Comparison of ENCODE assay signal across 24 cellular contexts in genomic region chr2:41856946-41857345, GRCh38.
DNase-seq lines count a peak whose midpoint lies in the region; ATAC-seq, FAIRE-seq and TF ChIP-seq lines count a peak whose summit lies in the region.
"Had no signal": no experiment of that assay in that cellular context is flagged by ENCODE, and none has a peak within 500 bp of the region (broad histone marks: within the 10 kb centered on the region; RNA-seq: fewer than 3 reads in every experiment).

No MANE protein-coding gene starts in this region.

- ATAC-seq in A549 (no peak), IMR-90 (ENCODE audit: low read depth) (no peak), right lobe of liver (peak; percentile 76 to 96 (median 90))
- no peak for ATAC-seq in naive thymus-derived CD8-positive, alpha-beta T cell
- ATAC-seq: CD8-positive, alpha-beta T cell; GM12878 had no signal

- no peak overlapping the region for H2BK5ac ChIP-seq in IMR-90 (ENCODE audit: low read depth, low read length, poor library complexity, severe bottlenecking)

- 85% methylated on average over 1 of the region's 1 CpG for WGBS in A549 (ENCODE audit: missing lambda C conversion rate)
- no CpG with 5 or more reads among the region's 1 CpG for WGBS in IMR-90 (ENCODE audit: extremely low coverage in 2 of 2, insufficient read length in 1 of 2), 2 experiments
- WGBS in right lobe of liver (ENCODE audit: insufficient coverage, low coverage, low lambda C conversion rate, missing lambda C conversion rate): 17% methylated on average over 1 of the region's 1 CpG

- no peaks in the 10 kb centered on the region; the same call in 1 of the 2 replicates for H3K9me1 ChIP-seq in IMR-90 (ENCODE audit: insufficient read depth, low read length)

- no peaks in the 10 kb centered on the region for H3K79me1 ChIP-seq in IMR-90 (ENCODE audit: low read depth in 1 of 2, low read length in 2 of 2)

- no peak for TF ChIP-seq POLR2A in A549 (IDR thresholded peaks at IDR 0.05; ENCODE audit: low read length)
- TF ChIP-seq POLR2A in IMR-90 (IDR thresholded peaks at IDR 0.05; ENCODE audit: low read depth, low read length): no peak
- TF ChIP-seq POLR2A in right lobe of liver (IDR thresholded peaks at IDR 0.05): no peak

- intact Hi-C loops in IMR-90 (cut with micrococcal nuclease): loop anchor here (10.0 kb wide), 2 partner anchors 508 to 638 kb away; partner anchors contain the start of genes COX7A2L and KCNG3
- intact Hi-C loops in right lobe of liver (cut with DNase I): no loop called here
- intact Hi-C loops in activated CD4-positive, alpha-beta memory T cell treated with anti-CD3 and anti-CD28 coated beads for 36 hours (cut with micrococcal nuclease): loop anchor here (10.0 kb wide), 1 partner anchor 378 kb away; no protein-coding TSS in a partner anchor

- no peak overlapping the region for H3K23ac ChIP-seq in IMR-90 (ENCODE audit: low read depth, low read length)

- no peak overlapping the region; the same call in 1 of the 2 replicates for H2AK5ac ChIP-seq in IMR-90 (ENCODE audit: low read depth, low read length)

- FAIRE-seq in A549 (lab: Jason Lieb, UNC): peak; percentile 23
- FAIRE-seq in RCC 7860 (lab: Jason Lieb, UNC): peak; percentile 95
- FAIRE-seq: D721Med, GM12878, GM19239, H1 had no signal

- no peak overlapping the region for H3K4ac ChIP-seq in IMR-90 (ENCODE audit: low read depth, low read length)

- H3K4me3 ChIP-seq in A549: no peak overlapping the region
- H3K4me3 ChIP-seq in IMR-90 (ENCODE audit: insufficient read depth, low read depth, low read length): no peak overlapping the region
- H3K4me3 ChIP-seq in right lobe of liver: no peak overlapping the region
- H3K4me3 ChIP-seq: BLaER1, GM12878, GM23248 had no signal

- H2AK9ac ChIP-seq in IMR-90 (replicated peaks; ENCODE audit: low read depth, low read length, poor library complexity): no peak overlapping the region

- no peaks in the 10 kb centered on the region for H4K20me1 ChIP-seq in IMR-90 (ENCODE audit: insufficient read depth, low read length)
- H4K20me1 ChIP-seq: BLaER1 had no signal

- H4K91ac ChIP-seq in IMR-90 (ENCODE audit: insufficient read depth, low read depth, low read length): no peak overlapping the region

- H2BK20ac ChIP-seq in IMR-90 (ENCODE audit: low read depth, low read length): 0 out of 2 replicates have a peak overlapping the region, but pooled peaks have one; percentile 11

- H2AFZ ChIP-seq in IMR-90 (replicated peaks; ENCODE audit: low read length, poor library complexity): no peak overlapping the region
- H2AFZ ChIP-seq: GM23248 had no signal

- no peak overlapping the region for H3K4me3 Mint-ChIP-seq in naive thymus-derived CD8-positive, alpha-beta T cell
- no peak overlapping the region for H3K4me3 Mint-ChIP-seq in activated CD4-positive, alpha-beta memory T cell treated with anti-CD3 and anti-CD28 coated beads for 36 hours
- H3K4me3 Mint-ChIP-seq: B cell; CD4-positive, CD25-positive, alpha-beta regulatory T cell; CD8-positive, alpha-beta T cell had no signal

- no peaks in the 10 kb centered on the region for H3K36me3 Mint-ChIP-seq in naive thymus-derived CD8-positive, alpha-beta T cell
- H3K36me3 Mint-ChIP-seq in activated CD4-positive, alpha-beta memory T cell treated with anti-CD3 and anti-CD28 coated beads for 36 hours: no peaks in the 10 kb centered on the region
- H3K36me3 Mint-ChIP-seq: CD4-positive, CD25-positive, alpha-beta regulatory T cell; CD8-positive, alpha-beta T cell had no signal

- no peaks in the 10 kb centered on the region; the same call in 1 of the 2 replicates for H3K27me3 ChIP-seq in IMR-90 (ENCODE audit: control insufficient read depth, insufficient read depth, low read length)
- H3K27me3 ChIP-seq in right lobe of liver: no peaks in the 10 kb centered on the region
- H3K27me3 ChIP-seq: BLaER1 had no signal

- no peak overlapping the region for H2BK15ac ChIP-seq in IMR-90 (ENCODE audit: low read depth, low read length)

- BruUV-seq in IMR-90 (replicated peaks; lab: Mats Ljungman, UMichigan): no TSS peak

- H3K4me1 ChIP-seq in A549: peaks cover 38% of the 10 kb centered on the region
- peaks cover 6% of the 10 kb centered on the region; the same call in 1 of the 2 replicates for H3K4me1 ChIP-seq in IMR-90 (ENCODE audit: control insufficient read depth, insufficient read depth, low read length)
- H3K4me1 ChIP-seq in right lobe of liver: peaks cover 0 to 9% (median 4%) of the 10 kb centered on the region in 4 donors
- H3K4me1 ChIP-seq: BLaER1 had no signal

- TF ChIP-seq RAD21 in A549 (conservative IDR thresholded peaks at IDR 0.05 in 1 of 2, IDR thresholded peaks at IDR 0.05 in 1 of 2): no peak
- no peak for TF ChIP-seq RAD21 in IMR-90 (IDR thresholded peaks at IDR 0.05; ENCODE audit: low read length)

- no peak overlapping the region for H2BK120ac ChIP-seq in IMR-90 (ENCODE audit: low read depth, low read length)

- no peak overlapping the region for H3K14ac ChIP-seq in IMR-90 (replicated peaks; ENCODE audit: low read depth, low read length)

- dilution Hi-C loops in IMR-90 (cut with HindIII; ENCODE audit: low sequenced_read_pairs, unreplicated experiment): no loop called here

- no peak overlapping the region for H3K56ac ChIP-seq in IMR-90 (ENCODE audit: extremely low read depth, insufficient read depth, low read length)

- no peaks in the 10 kb centered on the region for H3K36me3 ChIP-seq in IMR-90 (ENCODE audit: control insufficient read depth, insufficient read depth, low read length)
- no peaks in the 10 kb centered on the region for H3K36me3 ChIP-seq in right lobe of liver
- H3K36me3 ChIP-seq: BLaER1 had no signal

- peaks cover 5 to 22% (median 16%) of the 10 kb centered on the region in 5 donors for H3K27me3 Mint-ChIP-seq in naive thymus-derived CD8-positive, alpha-beta T cell
- H3K27me3 Mint-ChIP-seq in activated CD4-positive, alpha-beta memory T cell treated with anti-CD3 and anti-CD28 coated beads for 36 hours: peaks cover 8% of the 10 kb centered on the region

- no peaks in the 10 kb centered on the region for H3K9me3 Mint-ChIP-seq in naive thymus-derived CD8-positive, alpha-beta T cell
- no peaks in the 10 kb centered on the region for H3K9me3 Mint-ChIP-seq in activated CD4-positive, alpha-beta memory T cell treated with anti-CD3 and anti-CD28 coated beads for 36 hours
- H3K9me3 Mint-ChIP-seq: CD8-positive, alpha-beta T cell had no signal

- H3K18ac ChIP-seq in IMR-90 (ENCODE audit: low read depth, low read length): no peak overlapping the region

- H3K9me3 ChIP-seq in A549 (no peaks in the 10 kb centered on the region), IMR-90 (ENCODE audit: control insufficient read depth, insufficient read depth, low read length) (no peaks in the 10 kb centered on the region), right lobe of liver (no peaks in the 10 kb centered on the region)
- H3K9me3 ChIP-seq: BLaER1 had no signal

- CTCF ChIA-PET in A549 (lab: Yijun Ruan, JAX): interaction anchor here (0.8 to 19.2 kb wide), 6 partner anchors 10 to 240 kb away, joined by 3 to 715 read pairs (median 4); no protein-coding TSS in a partner anchor
- CTCF ChIA-PET in IMR-90 (lab: Yijun Ruan, JAX): interaction anchor here (0.6 to 1.6 kb wide), 4 partner anchors 13 to 471 kb away, joined by 3 to 4 read pairs (median 4); no protein-coding TSS in a partner anchor
- CTCF ChIA-PET in activated CD4-positive, alpha-beta memory T cell treated with anti-CD3 and anti-CD28 coated beads for 36 hours (lab: Charles Lee): interaction anchor here (0.9 to 2.2 kb wide), 3 partner anchors 13 to 16 kb away, joined by 3 to 8 read pairs (median 6); no protein-coding TSS in a partner anchor

- no peak overlapping the region for H3K9ac ChIP-seq in IMR-90 (ENCODE audit: low read depth, low read length)
- H3K9ac ChIP-seq: BLaER1, GM23248 had no signal

- H3K27ac Mint-ChIP-seq in naive thymus-derived CD8-positive, alpha-beta T cell: no peak overlapping the region
- H3K27ac Mint-ChIP-seq in activated CD4-positive, alpha-beta memory T cell treated with anti-CD3 and anti-CD28 coated beads for 36 hours: no peak overlapping the region
- H3K27ac Mint-ChIP-seq: B cell; CD4-positive, CD25-positive, alpha-beta regulatory T cell; CD8-positive, alpha-beta T cell had no signal

- POLR2A ChIA-PET in A549 (lab: Yijun Ruan, JAX) (no interaction called here), IMR-90 (lab: Charles Lee; ENCODE audit: unreplicated experiment) (no interaction called here)
- POLR2A ChIA-PET in naive thymus-derived CD8-positive, alpha-beta T cell (lab: Charles Lee): no interaction called here
- POLR2A ChIA-PET in activated CD4-positive, alpha-beta memory T cell treated with anti-CD3 and anti-CD28 coated beads for 36 hours (lab: Charles Lee): no interaction called here

- no peak for DNase-seq in A549 (ENCODE audit: low read depth in 1 of 2, low spot score in 1 of 2)
- no peak for DNase-seq in IMR-90
- DNase-seq in RCC 7860 (ENCODE audit: low spot score): peak; percentile 54
- no peak for DNase-seq in right lobe of liver
- no peak for DNase-seq in T-helper 1 cell
- no peak for DNase-seq in naive thymus-derived CD8-positive, alpha-beta T cell
- DNase-seq in activated CD4-positive, alpha-beta memory T cell treated with anti-CD3 and anti-CD28 coated beads for 36 hours: no peak
- DNase-seq: 8988T; Caco-2; CD4-positive, CD25-positive, alpha-beta regulatory T cell; CD8-positive, alpha-beta T cell; DMS 273 treated with DMSO at 0.1 percent for 48 hours; DMS79; EL; GDM1; GM23248; H7 had no signal

- H3K27ac ChIP-seq in A549 (peak overlapping the region in 1 of 2 experiments; percentile 21; a peak in 2 of 6 replicates), IMR-90 (ENCODE audit: insufficient read depth, low read length) (no peak overlapping the region), right lobe of liver (peak overlapping the region in 1 of 3 donors; percentile 70)
- H3K27ac ChIP-seq: BLaER1, C4-2B, GM23248 had no signal

- in situ Hi-C loops in IMR-90 (cut with MboI; ENCODE audit: low sequenced_read_pairs): loop anchor here (10.0 to 25.0 kb wide), 2 partner anchors 468 to 805 kb away; no protein-coding TSS in a partner anchor

- H3K4me1 Mint-ChIP-seq in naive thymus-derived CD8-positive, alpha-beta T cell: no peaks in the 10 kb centered on the region
- peaks cover 12% of the 10 kb centered on the region for H3K4me1 Mint-ChIP-seq in activated CD4-positive, alpha-beta memory T cell treated with anti-CD3 and anti-CD28 coated beads for 36 hours (ENCODE audit: low read depth)

- H3K4me2 ChIP-seq in A549 (no peak overlapping the region), IMR-90 (ENCODE audit: low read depth, low read length) (no peak overlapping the region)
- H3K4me2 ChIP-seq: BLaER1 had no signal

- no peak for TF ChIP-seq EP300 in A549 (IDR thresholded peaks at IDR 0.05)

- TF ChIP-seq CTCF in A549 (IDR thresholded peaks at IDR 0.05): no peak
- no peak for TF ChIP-seq CTCF in IMR-90 (conservative IDR thresholded peaks at IDR 0.05; ENCODE audit: low read depth, low read length)
- no peak for TF ChIP-seq CTCF in right lobe of liver (IDR thresholded peaks at IDR 0.05)

- no peak overlapping the region for H4K5ac ChIP-seq in IMR-90 (ENCODE audit: low read depth, low read length)

- H4K8ac ChIP-seq in IMR-90 (ENCODE audit: low read depth in 2 of 2, low read length in 2 of 2): no peak overlapping the region

TF ChIP-seq in IMR-90, 13 proteins besides CTCF, POLR2A, EP300 and RAD21 (continues in another document):
- TF ChIP-seq SMC3 (IDR thresholded peaks at IDR 0.05; ENCODE audit: low read depth, low read length) (no peak), NFE2L2 (IDR thresholded peaks at IDR 0.05; ENCODE audit: low read depth, low read length) (no peak), RCOR1 (IDR thresholded peaks at IDR 0.05; ENCODE audit: insufficient replicate concordance, low read length) (no peak)

Comparison
In these comparisons a context has a peak if more than half of its experiments do, and no peak if none do; other contexts are left out.
1. ATAC-seq: peak in right lobe of liver (4 of 4); none in A549 (0 of 2), IMR-90 (single experiment) and naive thymus-derived CD8-positive, alpha-beta T cell (0 of 2).
2. intact Hi-C loops: an anchor here in IMR-90 (10.0 kb wide) and activated CD4-positive, alpha-beta memory T cell treated with anti-CD3 and anti-CD28 coated beads for 36 hours (10.0 kb wide); none called in right lobe of liver.